In the genomic region with DNA sequence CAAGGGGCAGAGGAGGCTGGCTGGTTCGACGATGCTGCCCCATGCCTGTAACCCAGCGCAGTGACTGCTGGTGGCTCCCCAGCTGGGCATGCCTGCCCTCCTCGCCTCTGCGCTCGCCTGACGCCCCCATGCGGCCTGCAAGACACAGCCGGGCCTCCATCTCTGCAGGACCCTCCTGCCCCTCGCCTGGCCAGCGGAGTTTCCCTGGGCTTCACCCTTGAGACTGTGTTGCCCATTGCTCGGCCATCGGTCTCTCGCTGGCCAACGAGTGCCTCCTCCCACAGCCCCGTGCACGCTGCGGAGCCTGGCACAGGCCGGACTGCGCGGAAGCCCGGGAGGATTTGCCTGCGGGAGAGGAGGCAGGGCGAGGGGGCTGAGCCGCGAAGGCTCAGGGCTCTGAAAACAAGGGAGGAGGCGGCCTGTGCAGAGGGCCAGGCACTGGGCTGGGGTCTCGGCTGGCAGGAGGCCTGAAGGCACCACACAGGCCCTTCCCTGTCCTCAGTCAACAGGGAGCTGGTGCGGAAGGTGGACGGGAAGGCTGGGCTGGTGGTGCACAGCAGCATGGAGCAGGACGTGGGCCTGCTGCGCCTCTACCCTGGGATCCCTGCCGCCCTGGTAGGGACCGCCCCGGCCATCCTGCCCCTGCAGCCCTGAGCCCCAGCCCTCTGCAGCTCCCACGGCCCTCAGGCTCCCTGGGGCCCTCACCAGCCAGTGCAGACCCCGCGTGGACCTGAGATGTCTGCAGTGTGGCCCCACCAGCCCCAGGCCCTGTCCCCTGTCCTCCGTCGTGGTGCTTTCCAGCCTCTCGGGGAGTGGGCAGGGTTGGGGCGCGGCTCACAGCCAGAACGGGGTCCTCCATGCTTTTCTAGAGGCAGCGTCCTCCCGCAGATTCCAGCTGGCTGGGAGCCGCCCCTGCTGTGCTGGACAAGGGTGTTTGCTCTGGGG, we compare ENCODE assay signal across 2 cellular contexts.
TF ChIP-seq lines count a peak whose summit lies in the region.

No MANE protein-coding gene starts in this region.

TF ChIP-seq in HEK293, 187 proteins besides CTCF, POLR2A, EP300 and RAD21:
- TF ChIP-seq, protein P1, sequence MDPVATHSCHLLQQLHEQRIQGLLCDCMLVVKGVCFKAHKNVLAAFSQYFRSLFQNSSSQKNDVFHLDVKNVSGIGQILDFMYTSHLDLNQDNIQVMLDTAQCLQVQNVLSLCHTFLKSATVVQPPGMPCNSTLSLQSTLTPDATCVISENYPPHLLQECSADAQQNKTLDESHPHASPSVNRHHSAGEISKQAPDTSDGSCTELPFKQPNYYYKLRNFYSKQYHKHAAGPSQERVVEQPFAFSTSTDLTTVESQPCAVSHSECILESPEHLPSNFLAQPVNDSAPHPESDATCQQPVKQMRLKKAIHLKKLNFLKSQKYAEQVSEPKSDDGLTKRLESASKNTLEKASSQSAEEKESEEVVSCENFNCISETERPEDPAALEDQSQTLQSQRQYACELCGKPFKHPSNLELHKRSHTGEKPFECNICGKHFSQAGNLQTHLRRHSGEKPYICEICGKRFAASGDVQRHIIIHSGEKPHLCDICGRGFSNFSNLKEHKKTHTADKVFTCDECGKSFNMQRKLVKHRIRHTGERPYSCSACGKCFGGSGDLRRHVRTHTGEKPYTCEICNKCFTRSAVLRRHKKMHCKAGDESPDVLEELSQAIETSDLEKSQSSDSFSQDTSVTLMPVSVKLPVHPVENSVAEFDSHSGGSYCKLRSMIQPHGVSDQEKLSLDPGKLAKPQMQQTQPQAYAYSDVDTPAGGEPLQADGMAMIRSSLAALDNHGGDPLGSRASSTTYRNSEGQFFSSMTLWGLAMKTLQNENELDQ (tag by site-specific recombination; IDR thresholded peaks at IDR 0.05; ENCODE audit: low read depth) = no peak
- TF ChIP-seq ZIC2 (tag by site-specific recombination; IDR thresholded peaks at IDR 0.05) = 0 out of 2 replicates have a peak, but pooled peaks have one; percentile 27
- TF ChIP-seq, protein P2, sequence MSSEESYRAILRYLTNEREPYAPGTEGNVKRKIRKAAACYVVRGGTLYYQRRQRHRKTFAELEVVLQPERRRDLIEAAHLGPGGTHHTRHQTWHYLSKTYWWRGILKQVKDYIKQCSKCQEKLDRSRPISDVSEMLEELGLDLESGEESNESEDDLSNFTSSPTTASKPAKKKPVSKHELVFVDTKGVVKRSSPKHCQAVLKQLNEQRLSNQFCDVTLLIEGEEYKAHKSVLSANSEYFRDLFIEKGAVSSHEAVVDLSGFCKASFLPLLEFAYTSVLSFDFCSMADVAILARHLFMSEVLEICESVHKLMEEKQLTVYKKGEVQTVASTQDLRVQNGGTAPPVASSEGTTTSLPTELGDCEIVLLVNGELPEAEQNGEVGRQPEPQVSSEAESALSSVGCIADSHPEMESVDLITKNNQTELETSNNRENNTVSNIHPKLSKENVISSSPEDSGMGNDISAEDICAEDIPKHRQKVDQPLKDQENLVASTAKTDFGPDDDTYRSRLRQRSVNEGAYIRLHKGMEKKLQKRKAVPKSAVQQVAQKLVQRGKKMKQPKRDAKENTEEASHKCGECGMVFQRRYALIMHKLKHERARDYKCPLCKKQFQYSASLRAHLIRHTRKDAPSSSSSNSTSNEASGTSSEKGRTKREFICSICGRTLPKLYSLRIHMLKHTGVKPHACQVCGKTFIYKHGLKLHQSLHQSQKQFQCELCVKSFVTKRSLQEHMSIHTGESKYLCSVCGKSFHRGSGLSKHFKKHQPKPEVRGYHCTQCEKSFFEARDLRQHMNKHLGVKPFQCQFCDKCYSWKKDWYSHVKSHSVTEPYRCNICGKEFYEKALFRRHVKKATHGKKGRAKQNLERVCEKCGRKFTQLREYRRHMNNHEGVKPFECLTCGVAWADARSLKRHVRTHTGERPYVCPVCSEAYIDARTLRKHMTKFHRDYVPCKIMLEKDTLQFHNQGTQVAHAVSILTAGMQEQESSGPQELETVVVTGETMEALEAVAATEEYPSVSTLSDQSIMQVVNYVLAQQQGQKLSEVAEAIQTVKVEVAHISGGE (tag by site-specific recombination; conservative IDR thresholded peaks at IDR 0.05; ENCODE audit: low read depth) = no peak
- TF ChIP-seq ZNF791 (tag by site-specific recombination; IDR thresholded peaks at IDR 0.05) = no peak
- no peak for TF ChIP-seq ZNF830 (tag by site-specific recombination; IDR thresholded peaks at IDR 0.05; ENCODE audit: low read depth)
- peak; percentile 73; the same call in 1 of the 2 replicates for TF ChIP-seq ZNF600 (tag by site-specific recombination; IDR thresholded peaks at IDR 0.05)
- no peak for TF ChIP-seq ZNF155 (tag by site-specific recombination; IDR thresholded peaks at IDR 0.05)
- TF ChIP-seq KLF8 (tag by site-specific recombination; IDR thresholded peaks at IDR 0.05) = no peak
- TF ChIP-seq ZNF112 (tag by site-specific recombination; IDR thresholded peaks at IDR 0.05) = no peak
- TF ChIP-seq KLF7 (tag by site-specific recombination; IDR thresholded peaks at IDR 0.05; ENCODE audit: borderline replicate concordance) = no peak

TF ChIP-seq in H1, 55 proteins besides CTCF, POLR2A, EP300 and RAD21:
- TF ChIP-seq, protein P3, sequence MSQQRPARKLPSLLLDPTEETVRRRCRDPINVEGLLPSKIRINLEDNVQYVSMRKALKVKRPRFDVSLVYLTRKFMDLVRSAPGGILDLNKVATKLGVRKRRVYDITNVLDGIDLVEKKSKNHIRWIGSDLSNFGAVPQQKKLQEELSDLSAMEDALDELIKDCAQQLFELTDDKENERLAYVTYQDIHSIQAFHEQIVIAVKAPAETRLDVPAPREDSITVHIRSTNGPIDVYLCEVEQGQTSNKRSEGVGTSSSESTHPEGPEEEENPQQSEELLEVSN (IDR thresholded peaks at IDR 0.05) = no peak
- TF ChIP-seq, protein P4, sequence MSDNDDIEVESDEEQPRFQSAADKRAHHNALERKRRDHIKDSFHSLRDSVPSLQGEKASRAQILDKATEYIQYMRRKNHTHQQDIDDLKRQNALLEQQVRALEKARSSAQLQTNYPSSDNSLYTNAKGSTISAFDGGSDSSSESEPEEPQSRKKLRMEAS (IDR thresholded peaks at IDR 0.05) = no peak
- TF ChIP-seq RXRA (IDR thresholded peaks at IDR 0.05; ENCODE audit: insufficient read depth, low read depth, low read length) (no peak), JUND (IDR thresholded peaks at IDR 0.05; ENCODE audit: low read length) (no peak), CBX8 (IDR thresholded peaks at IDR 0.05; ENCODE audit: borderline replicate concordance, low read depth, low read length) (no peak), BRCA1 (IDR thresholded peaks at IDR 0.05; ENCODE audit: low read depth, low read length) (no peak), CREB1 (IDR thresholded peaks at IDR 0.05) (no peak), CHD1 (IDR thresholded peaks at IDR 0.05; ENCODE audit: low read depth, low read length) (no peak), CTBP2 (IDR thresholded peaks at IDR 0.05; ENCODE audit: borderline replicate concordance, insufficient read depth, insufficient read length, low read length) (no peak), KDM1A (IDR thresholded peaks at IDR 0.05; ENCODE audit: borderline replicate concordance, low read length) (no peak), POLR2AphosphoS5 (IDR thresholded peaks at IDR 0.05; ENCODE audit: low read depth, low read length) (no peak), HDAC2 (IDR thresholded peaks at IDR 0.05; ENCODE audit: borderline replicate concordance in 1 of 2, low read depth in 2 of 2, low read length in 2 of 2) (no peak), TAF1 (IDR thresholded peaks at IDR 0.05; ENCODE audit: low read depth, low read length) (no peak)
- TF ChIP-seq, protein P5, sequence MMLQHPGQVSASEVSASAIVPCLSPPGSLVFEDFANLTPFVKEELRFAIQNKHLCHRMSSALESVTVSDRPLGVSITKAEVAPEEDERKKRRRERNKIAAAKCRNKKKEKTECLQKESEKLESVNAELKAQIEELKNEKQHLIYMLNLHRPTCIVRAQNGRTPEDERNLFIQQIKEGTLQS (IDR thresholded peaks at IDR 0.05; ENCODE audit: insufficient read depth, low read depth, low read length) = no peak
